26 cellular contexts compared by ENCODE assay signal in the genomic region with DNA sequence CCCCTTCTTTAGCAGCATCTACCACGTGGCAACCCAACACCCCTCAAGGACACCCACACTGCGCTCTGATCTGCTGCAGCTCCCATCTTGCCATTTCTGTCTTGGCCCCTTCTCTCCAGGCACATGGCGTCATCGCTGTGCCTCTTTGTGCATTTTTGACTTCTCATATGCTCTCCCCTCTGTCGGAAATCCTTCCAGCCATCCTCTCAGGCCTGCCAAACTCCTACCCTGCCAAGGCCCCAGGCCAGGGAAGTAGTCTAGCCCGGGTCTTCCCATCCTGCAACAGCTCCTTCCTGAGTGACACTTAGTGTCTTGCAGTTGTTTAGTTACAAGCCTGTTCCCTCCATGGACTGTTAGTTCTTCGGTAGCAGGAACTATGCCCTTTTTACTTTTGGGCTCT. TPM values are rescaled to one million over a fixed set of nuclear protein-coding genes. Genes with fewer than 3 reads are reported as not detected.
DNase-seq lines count a peak whose midpoint lies in the region; ATAC-seq and TF ChIP-seq lines count a peak whose summit lies in the region.
"Had no signal": no experiment of that assay in that cellular context is flagged by ENCODE, and none has a peak within 500 bp of the region (broad histone marks: within the 10 kb centered on the region; RNA-seq: fewer than 3 reads in every experiment).

No MANE protein-coding gene starts in this region.

- peaks cover 9% of the 10 kb centered on the region for H3K4me1 ChIP-seq in neural progenitor cell
- H3K4me1 ChIP-seq: A549; BLaER1 treated with 17β-estradiol and CSF1 and Interleukin-3, amounts not matched to agents 10 nM and 100 nM had no signal

- H3K4me3 ChIP-seq in neural progenitor cell, result no peak overlapping the region
- H3K4me3 ChIP-seq: A549; BLaER1 treated with 17β-estradiol and CSF1 and Interleukin-3, amounts not matched to agents 10 nM and 100 nM; GM12878 had no signal

- no peaks in the 10 kb centered on the region for H3K27me3 ChIP-seq in neural progenitor cell
- H3K27me3 ChIP-seq in CD4-positive, alpha-beta T cell (ENCODE audit: control insufficient read depth, insufficient read depth, low read length), result no peaks in the 10 kb centered on the region
- H3K27me3 ChIP-seq: BLaER1 treated with 17β-estradiol and CSF1 and Interleukin-3, amounts not matched to agents 10 nM and 100 nM had no signal

- no peaks in the 10 kb centered on the region for H3K9me3 Mint-ChIP-seq in neural progenitor cell
- H3K9me3 Mint-ChIP-seq in stimulated activated effector memory CD8-positive, alpha-beta T cell treated with anti-CD3 and anti-CD28 coated beads, Interleukin-12 subunit alpha, Interleukin-12 subunit beta, amount 100 ng/mL, for 72 hours, result no peaks in the 10 kb centered on the region
- no peaks in the 10 kb centered on the region for H3K9me3 Mint-ChIP-seq in CD4-positive, alpha-beta T cell
- H3K9me3 Mint-ChIP-seq: CD4-positive, alpha-beta memory T cell; CD8-positive, alpha-beta memory T cell had no signal

- no peaks in the 10 kb centered on the region for H3F3A ChIP-seq in neural progenitor cell (ENCODE audit: low read depth)

- peak overlapping the region; percentile 12 for H3K4me3 Mint-ChIP-seq in neural progenitor cell
- H3K4me3 Mint-ChIP-seq in stimulated activated effector memory CD8-positive, alpha-beta T cell treated with anti-CD3 and anti-CD28 coated beads, Interleukin-12 subunit alpha, Interleukin-12 subunit beta, amount 100 ng/mL, for 72 hours, result no peak overlapping the region
- H3K4me3 Mint-ChIP-seq in CD4-positive, alpha-beta T cell, result no peak overlapping the region
- H3K4me3 Mint-ChIP-seq: B cell; CD4-positive, alpha-beta memory T cell; CD8-positive, alpha-beta memory T cell had no signal

- TF ChIP-seq CTCF in neural progenitor cell (IDR thresholded peaks at IDR 0.05), result no peak
- no peak for TF ChIP-seq CTCF in CD4-positive, alpha-beta T cell (IDR thresholded peaks at IDR 0.05)

- H3K36me3 Mint-ChIP-seq in neural progenitor cell, result no peaks in the 10 kb centered on the region
- no peaks in the 10 kb centered on the region for H3K36me3 Mint-ChIP-seq in stimulated activated effector memory CD8-positive, alpha-beta T cell treated with anti-CD3 and anti-CD28 coated beads, Interleukin-12 subunit alpha, Interleukin-12 subunit beta, amount 100 ng/mL, for 72 hours
- H3K36me3 Mint-ChIP-seq in CD4-positive, alpha-beta T cell (ENCODE audit: low read depth), result no peaks in the 10 kb centered on the region
- H3K36me3 Mint-ChIP-seq: CD4-positive, alpha-beta memory T cell; CD8-positive, alpha-beta memory T cell had no signal

- H3K9ac ChIP-seq in neural progenitor cell, result no peak overlapping the region
- H3K9ac ChIP-seq: BLaER1 treated with 17β-estradiol and CSF1 and Interleukin-3, amounts not matched to agents 10 nM and 100 nM had no signal

- no peaks in the 10 kb centered on the region for H4K20me1 ChIP-seq in neural progenitor cell (ENCODE audit: low read depth)
- H4K20me1 ChIP-seq: BLaER1 treated with 17β-estradiol and CSF1 and Interleukin-3, amounts not matched to agents 10 nM and 100 nM had no signal

- intact Hi-C loops in cardiac septum (cut with DNase I), result no loop called here
- intact Hi-C loops in left cardiac atrium (cut with DNase I), result no loop called here
- intact Hi-C loops in CD4-positive, alpha-beta T cell (cut with DNase I, micrococcal nuclease), result no loop called here

- H3K4me1 Mint-ChIP-seq in neural progenitor cell, result peaks cover 3% of the 10 kb centered on the region
- H3K4me1 Mint-ChIP-seq in stimulated activated effector memory CD8-positive, alpha-beta T cell treated with anti-CD3 and anti-CD28 coated beads, Interleukin-12 subunit alpha, Interleukin-12 subunit beta, amount 100 ng/mL, for 72 hours, result no peaks in the 10 kb centered on the region
- no peaks in the 10 kb centered on the region for H3K4me1 Mint-ChIP-seq in CD4-positive, alpha-beta T cell (ENCODE audit: low read depth)
- H3K4me1 Mint-ChIP-seq: B cell had no signal

- H2AFZ ChIP-seq in neural progenitor cell (replicated peaks), result no peak overlapping the region

- no peaks in the 10 kb centered on the region for H3K36me3 ChIP-seq in neural progenitor cell
- H3K36me3 ChIP-seq: BLaER1 treated with 17β-estradiol and CSF1 and Interleukin-3, amounts not matched to agents 10 nM and 100 nM had no signal

- ATAC-seq in left cardiac atrium, result no peak
- ATAC-seq in stimulated activated effector memory CD8-positive, alpha-beta T cell treated with anti-CD3 and anti-CD28 coated beads, Interleukin-12 subunit alpha, Interleukin-12 subunit beta, amount 100 ng/mL, for 72 hours, result peak; percentile 11
- no peak for ATAC-seq in CD4-positive, alpha-beta T cell (ENCODE audit: poor library complexity)
- ATAC-seq: A549, GM12878 had no signal

- H3K79me2 ChIP-seq in neural progenitor cell (ENCODE audit: low read depth), result no peaks in the 10 kb centered on the region

- POLR2A ChIA-PET in CD4-positive, alpha-beta T cell (lab: Charles Lee), result no interaction called here

- H3K27ac Mint-ChIP-seq in neural progenitor cell, result no peak overlapping the region
- no peak overlapping the region for H3K27ac Mint-ChIP-seq in stimulated activated effector memory CD8-positive, alpha-beta T cell treated with anti-CD3 and anti-CD28 coated beads, Interleukin-12 subunit alpha, Interleukin-12 subunit beta, amount 100 ng/mL, for 72 hours
- no peak overlapping the region for H3K27ac Mint-ChIP-seq in CD4-positive, alpha-beta T cell
- H3K27ac Mint-ChIP-seq: B cell; CD8-positive, alpha-beta memory T cell had no signal

- H3K27me3 Mint-ChIP-seq in neural progenitor cell (ENCODE audit: insufficient read depth, low read depth), result no peaks in the 10 kb centered on the region
- H3K27me3 Mint-ChIP-seq in CD4-positive, alpha-beta T cell, result peaks cover 34% of the 10 kb centered on the region

- CTCF ChIA-PET in CD4-positive, alpha-beta T cell (lab: Charles Lee), result no interaction called here

- H3K27ac ChIP-seq in neural progenitor cell, result no peak overlapping the region
- no peak overlapping the region for H3K27ac ChIP-seq in CD4-positive, alpha-beta T cell (ENCODE audit: low read depth, low read length)
- H3K27ac ChIP-seq: 22Rv1; A549; BLaER1 treated with 17β-estradiol and CSF1 and Interleukin-3, amounts not matched to agents 10 nM and 100 nM; C4-2B had no signal

- peak; percentile 66 for DNase-seq in cardiac septum (ENCODE audit: low spot score)
- no peak for DNase-seq in left cardiac atrium
- no peak for DNase-seq in neural progenitor cell (ENCODE audit: low spot score)
- DNase-seq in stimulated activated effector memory CD8-positive, alpha-beta T cell treated with anti-CD3 and anti-CD28 coated beads, Interleukin-12 subunit alpha, Interleukin-12 subunit beta, amount 100 ng/mL, for 72 hours (ENCODE audit: low spot score in 2 of 2), result no peak
- no peak for DNase-seq in NK-92 (lab: John Stamatoyannopoulos, UW; ENCODE audit: unreplicated experiment)
- DNase-seq in CD4-positive, alpha-beta T cell, result no peak
- DNase-seq: AML-193; CD4-positive, alpha-beta memory T cell; CD8-positive, alpha-beta memory T cell; COR-L47; DMS 273 treated with DMSO at 0.1 percent for 48 hours; DMS153; DMS53; DMS79; DND-41; EL; GDM1 had no signal

- H3K4me2 ChIP-seq in neural progenitor cell, result no peak overlapping the region
- H3K4me2 ChIP-seq: A549; BLaER1 treated with 17β-estradiol and CSF1 and Interleukin-3, amounts not matched to agents 10 nM and 100 nM had no signal

- H3K9me3 ChIP-seq in neural progenitor cell (ENCODE audit: low read depth), result no peaks in the 10 kb centered on the region
- no peaks in the 10 kb centered on the region for H3K9me3 ChIP-seq in CD4-positive, alpha-beta T cell (ENCODE audit: control insufficient read depth, low read length)
- H3K9me3 ChIP-seq: A549 had no signal

RNA-seq across cellular contexts. Expression of a gene that starts 34.0 kb away (rescaled TPM):
- total RNA-seq in cardiac septum (5.6 TPM), left cardiac atrium (1 to 10 TPM in 1 of 2 donors, under 1 TPM in 1; 0.24 to 1.3 TPM), neural progenitor cell (ENCODE audit: low replicate concordance) (not detected in 2 replicates)
- total RNA-seq in CD4-positive, alpha-beta T cell, result not detected
- total RNA-seq: A172; B cell; CD4-positive, alpha-beta memory T cell; CD8-positive, alpha-beta memory T cell; Daoy; G401; GM12878 had no signal
